8 cellular contexts compared by ENCODE assay signal in the genomic region with DNA sequence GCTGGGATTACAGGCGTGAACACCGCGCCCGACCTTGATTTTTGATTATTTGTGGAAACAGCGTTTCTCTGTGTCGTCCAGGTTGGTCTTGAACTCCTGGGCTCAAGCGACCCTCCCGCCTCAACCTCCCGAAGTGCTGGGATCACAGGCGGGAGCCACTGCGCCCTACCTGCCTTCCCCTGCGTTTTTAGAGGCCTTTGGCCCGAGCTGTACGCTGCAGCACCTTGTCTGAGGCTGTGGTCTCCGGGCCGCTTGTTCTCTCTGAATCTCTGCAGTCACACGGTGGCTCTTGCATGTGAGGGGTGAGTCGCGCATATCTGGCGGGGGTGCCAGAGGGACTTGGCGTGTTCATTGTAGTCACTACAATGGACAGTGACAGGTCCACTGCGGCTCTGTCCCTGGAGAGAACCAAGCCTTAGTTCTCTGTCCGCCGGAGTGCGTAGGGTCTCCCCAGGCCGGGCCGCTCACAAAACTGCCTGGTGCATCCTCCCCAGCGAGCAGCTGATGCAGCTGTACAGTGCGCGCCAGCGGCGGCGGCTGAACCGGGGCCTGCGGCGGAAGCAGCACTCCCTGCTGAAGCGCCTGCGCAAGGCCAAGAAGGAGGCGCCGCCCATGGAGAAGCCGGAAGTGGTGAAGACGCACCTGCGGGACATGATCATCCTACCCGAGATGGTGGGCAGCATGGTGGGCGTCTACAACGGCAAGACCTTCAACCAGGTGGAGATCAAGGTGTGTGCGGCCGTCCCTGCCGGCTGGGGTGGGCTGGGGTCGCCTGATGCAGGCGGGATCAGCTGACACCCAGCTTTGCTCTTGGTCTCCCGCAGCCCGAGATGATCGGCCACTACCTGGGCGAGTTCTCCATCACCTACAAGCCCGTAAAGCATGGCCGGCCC. TPM values are rescaled to one million over a fixed set of nuclear protein-coding genes. Genes with fewer than 3 reads are reported as not detected.
DNase-seq lines count a peak whose midpoint lies in the region; ATAC-seq and TF ChIP-seq lines count a peak whose summit lies in the region.
"Not testable (repeated sequence)": the region's sequence is repeated elsewhere in the genome, so short reads cannot be mapped to it uniquely, and the experiment has no call there.

No MANE protein-coding gene starts in this region.

- not testable (repeated sequence) for H4K20me1 ChIP-seq in GM23248 (ENCODE audit: insufficient read depth); OCI-LY1 (ENCODE audit: insufficient read depth, low read length); mammary epithelial cell (ENCODE audit: insufficient read depth, low read length)

- not testable (repeated sequence) for H3K9me3 ChIP-seq in A673 (ENCODE audit: low read depth, low read length, poor library complexity, severe bottlenecking); GM23248 (ENCODE audit: low read depth); OCI-LY1 (ENCODE audit: low read length); mammary epithelial cell (replicated peaks; ENCODE audit: insufficient read depth, low read length); sigmoid colon

- H3K27ac Mint-ChIP-seq in activated CD4-positive, alpha-beta memory T cell treated with anti-CD3 and anti-CD28 coated beads, Interleukin-2, amount 10 ng/mL, durations not matched to agents 7 days and 5 days = peak overlapping the region; percentile 88
- peak overlapping the region; percentile 82 for H3K27ac Mint-ChIP-seq in memory B cell

- H3K36me3 ChIP-seq in A673 (ENCODE audit: insufficient read depth, low read length, poor library complexity, severe bottlenecking) = peaks cover 44% of the 10 kb centered on the region
- peaks cover 38% of the 10 kb centered on the region for H3K36me3 ChIP-seq in GM23248 (ENCODE audit: low read depth)
- H3K36me3 ChIP-seq in OCI-LY1 (ENCODE audit: insufficient read depth, low read length) = peaks cover 51% of the 10 kb centered on the region
- H3K36me3 ChIP-seq in mammary epithelial cell (ENCODE audit: insufficient read depth, low read length) = peaks cover 19% of the 10 kb centered on the region
- H3K36me3 ChIP-seq in sigmoid colon = peaks cover 20 to 48% (median 26%) of the 10 kb centered on the region in 4 donors

- dilution Hi-C loops in mammary epithelial cell (cut with HindIII; ENCODE audit: low sequenced_read_pairs) = loop anchor here (5.0 to 10.0 kb wide), 5 partner anchors 67 to 315 kb away; partner anchors contain the start of gene PLK5

- not testable (repeated sequence) for ATAC-seq in memory B cell (ENCODE audit: low read depth)

- in situ Hi-C loops in GM23248 (cut with MboI); mammary epithelial cell (cut with MboI; ENCODE audit: low sequenced_read_pairs in 2 of 2): not testable (repeated sequence)

- H3K9ac ChIP-seq in GM23248 (peak overlapping the region; percentile 99), OCI-LY1 (ENCODE audit: low read length) (peak overlapping the region; percentile 90), mammary epithelial cell (ENCODE audit: insufficient read depth, low read length) (peak overlapping the region; percentile 95)

- H3K36me3 Mint-ChIP-seq in activated CD4-positive, alpha-beta memory T cell treated with anti-CD3 and anti-CD28 coated beads, Interleukin-2, amount 10 ng/mL, durations not matched to agents 7 days and 5 days (ENCODE audit: low read depth) = peaks cover 50% of the 10 kb centered on the region
- peaks cover 16% of the 10 kb centered on the region for H3K36me3 Mint-ChIP-seq in memory B cell

- H3K27ac ChIP-seq in A673 (ENCODE audit: low read depth, low read length, poor library complexity, severe bottlenecking) (peak overlapping the region; percentile 94), OCI-LY1 (ENCODE audit: low read depth, low read length, poor library complexity, severe bottlenecking) (peak overlapping the region; percentile 66), mammary epithelial cell (ENCODE audit: insufficient read depth, low read depth, low read length) (peak overlapping the region; percentile 81), sigmoid colon (peak overlapping the region in 3 of 4 donors; percentile 85 to 91 (median 90))
- H3K27ac ChIP-seq in GM23248 = not testable (repeated sequence)

- peaks cover 53% of the 10 kb centered on the region for H3F3A ChIP-seq in GM23248 (ENCODE audit: insufficient read depth)
- peaks cover 11% of the 10 kb centered on the region; the same call in 1 of the 2 replicates for H3F3A ChIP-seq in OCI-LY1 (ENCODE audit: insufficient read depth, low read length)

- POLR2A ChIA-PET in A673 (lab: Charles Lee; ENCODE audit: low non-redundant PET) = not testable (repeated sequence)
- POLR2A ChIA-PET in activated CD4-positive, alpha-beta memory T cell treated with anti-CD3 and anti-CD28 coated beads, Interleukin-2, amount 10 ng/mL, durations not matched to agents 7 days and 5 days (lab: Charles Lee) = interaction anchor here (1.0 to 1.4 kb wide), 3 partner anchors 26 to 31 kb away, joined by 3 to 4 read pairs (median 3); no protein-coding TSS in a partner anchor

- not testable (repeated sequence) for DNase-seq in A673 (ENCODE audit: low spot score); memory B cell (ENCODE audit: low spot score in 2 of 2); sigmoid colon
- peak; percentile 50 for DNase-seq in GM23248
- DNase-seq in activated CD4-positive, alpha-beta memory T cell treated with anti-CD3 and anti-CD28 coated beads, Interleukin-2, amount 10 ng/mL, durations not matched to agents 7 days and 5 days = peak; percentile 46
- peak; percentile 22 for DNase-seq in mammary epithelial cell
- peak in 1 of 2 donors; percentile 57 for DNase-seq in foreskin fibroblast

- H2AFZ ChIP-seq in GM23248; OCI-LY1 (ENCODE audit: low read length); mammary epithelial cell (ENCODE audit: low read depth, low read length): not testable (repeated sequence)

- H3K27me3 ChIP-seq in A673 (replicated peaks; ENCODE audit: insufficient read depth, low read depth, low read length, poor library complexity); GM23248 (replicated peaks; ENCODE audit: insufficient read depth); OCI-LY1 (ENCODE audit: insufficient read depth, low read length); mammary epithelial cell (ENCODE audit: insufficient read depth, low read length); sigmoid colon: not testable (repeated sequence)

- H3K4me1 ChIP-seq in A673 (ENCODE audit: insufficient read depth, low read length, poor library complexity, severe bottlenecking) (peaks cover 24% of the 10 kb centered on the region), OCI-LY1 (ENCODE audit: insufficient read depth, low read length, severe bottlenecking) (peaks cover 50% of the 10 kb centered on the region), mammary epithelial cell (ENCODE audit: insufficient read depth, low read length) (peaks cover 28% of the 10 kb centered on the region), sigmoid colon (peaks cover 0 to 35% (median 30%) of the 10 kb centered on the region in 4 donors)
- not testable (repeated sequence) for H3K4me1 ChIP-seq in GM23248 (ENCODE audit: insufficient read depth)

- H3K79me2 ChIP-seq in GM23248 (ENCODE audit: insufficient read depth) (peaks cover 46% of the 10 kb centered on the region), OCI-LY1 (ENCODE audit: insufficient read depth, low read length) (peaks cover 14% of the 10 kb centered on the region), mammary epithelial cell (ENCODE audit: insufficient read depth, low read length) (peaks cover 42% of the 10 kb centered on the region)

- CTCF ChIA-PET in A673 (lab: Charles Lee); activated CD4-positive, alpha-beta memory T cell treated with anti-CD3 and anti-CD28 coated beads, Interleukin-2, amount 10 ng/mL, durations not matched to agents 7 days and 5 days (lab: Charles Lee); mammary epithelial cell (lab: Charles Lee; ENCODE audit: low non-redundant PET): not testable (repeated sequence)

- H3K4me2 ChIP-seq in GM23248 (ENCODE audit: unreplicated experiment) (peak overlapping the region; percentile 86), OCI-LY1 (ENCODE audit: low read length) (peak overlapping the region; percentile 74), mammary epithelial cell (ENCODE audit: insufficient read depth, low read depth, low read length) (peak overlapping the region; percentile 99)

- H3K4me3 ChIP-seq in A673 (ENCODE audit: low read depth, low read length, poor library complexity, severe bottlenecking) (peak overlapping the region; percentile 85), GM23248 (peak overlapping the region; percentile 97), OCI-LY1 (ENCODE audit: low read depth, low read length, poor library complexity, severe bottlenecking) (peak overlapping the region; percentile 73), mammary epithelial cell (replicated peaks in 1 of 3; ENCODE audit: insufficient read depth in 1 of 3, low read depth in 2 of 3, low read length in 3 of 3) (peak overlapping the region; percentile 87 to 99 (median 89)), foreskin fibroblast (ENCODE audit: low read depth in 1 of 2, low read length in 2 of 2) (peak overlapping the region; percentile 81 to 95), sigmoid colon (peak overlapping the region; percentile 70 to 99 (median 82))

- not testable (repeated sequence) for BruUV-seq in A673 (replicated peaks; lab: Mats Ljungman, UMichigan); mammary epithelial cell (replicated peaks; lab: Mats Ljungman, UMichigan)

- peak overlapping the region; percentile 99 for H3K4me3 Mint-ChIP-seq in activated CD4-positive, alpha-beta memory T cell treated with anti-CD3 and anti-CD28 coated beads, Interleukin-2, amount 10 ng/mL, durations not matched to agents 7 days and 5 days
- H3K4me3 Mint-ChIP-seq in memory B cell = peak overlapping the region; percentile 100

- not testable (repeated sequence) for TF ChIP-seq CTCF in A673 (conservative IDR thresholded peaks at IDR 0.05; ENCODE audit: low read depth, low read length); OCI-LY1 (IDR thresholded peaks at IDR 0.05; ENCODE audit: low read length); mammary epithelial cell (conservative IDR thresholded peaks at IDR 0.05 in 1 of 2, IDR thresholded peaks at IDR 0.05 in 1 of 2; ENCODE audit: extremely low read depth in 1 of 2, insufficient read depth in 1 of 2, low read depth in 1 of 2, low read length in 2 of 2); foreskin fibroblast (IDR thresholded peaks at IDR 0.05; ENCODE audit: low read depth, low read length); sigmoid colon (IDR thresholded peaks at IDR 0.05)

- 82% methylated on average over 51 to 57 of the region's 57 CpGs for WGBS in GM23248 (ENCODE audit: low coverage in 1 of 2, low lambda C conversion rate in 2 of 2, missing lambda C conversion rate in 2 of 2), 2 experiments
- WGBS in mammary epithelial cell (ENCODE audit: low coverage, missing lambda C conversion rate) = 44% methylated on average over 38 of the region's 57 CpGs
- WGBS in sigmoid colon, 2 donors = 78 to 85% methylated on average over 57 of the region's 57 CpGs

- H3K4me1 Mint-ChIP-seq in activated CD4-positive, alpha-beta memory T cell treated with anti-CD3 and anti-CD28 coated beads, Interleukin-2, amount 10 ng/mL, durations not matched to agents 7 days and 5 days = peaks cover 44% of the 10 kb centered on the region
- peaks cover 11% of the 10 kb centered on the region for H3K4me1 Mint-ChIP-seq in memory B cell

- H3K9me3 Mint-ChIP-seq in activated CD4-positive, alpha-beta memory T cell treated with anti-CD3 and anti-CD28 coated beads, Interleukin-2, amount 10 ng/mL, durations not matched to agents 7 days and 5 days; memory B cell: not testable (repeated sequence)

- not testable (repeated sequence) for TF ChIP-seq POLR2A in sigmoid colon (IDR thresholded peaks at IDR 0.05)

- intact Hi-C loops in A673 (cut with micrococcal nuclease; ENCODE audit: unreplicated experiment) = loop anchor here (10.0 kb wide), 1 partner anchor 165 kb away; the partner anchor contains the start of gene FAM174C
- intact Hi-C loops in mammary epithelial cell (cut with micrococcal nuclease) = loop anchor here (2.0 kb wide), 3 partner anchors 33 to 161 kb away; partner anchors contain the start of gene DAZAP1
- intact Hi-C loops in sigmoid colon (cut with DNase I) = loop anchor here (5.0 kb wide), 1 partner anchor 402 kb away; no protein-coding TSS in a partner anchor

- not testable (repeated sequence) for H3K9me2 ChIP-seq in GM23248 (ENCODE audit: insufficient read depth); OCI-LY1 (ENCODE audit: low read depth, low read length)

- not testable (repeated sequence) for TF ChIP-seq EP300 in sigmoid colon (IDR thresholded peaks at IDR 0.05)

- not testable (repeated sequence) for H3K27me3 Mint-ChIP-seq in activated CD4-positive, alpha-beta memory T cell treated with anti-CD3 and anti-CD28 coated beads, Interleukin-2, amount 10 ng/mL, durations not matched to agents 7 days and 5 days; memory B cell

RNA-seq across cellular contexts. Expression of gene RPS15, which starts 1.6 kb away (rescaled TPM):
- 1,685 and 1,696 TPM in 2 replicates for total RNA-seq in A673 (2021)
- total RNA-seq in GM23248 (2014; rRNA removed; shearing (Covaris generic)) = 1,256 and 1,289 TPM in 2 replicates
- polyA plus RNA-seq in GM23248 (2016; fragmentation: Nextera tagmentation; extraction: Ambion mirVana) = 921 and 947 TPM in 2 replicates
- 1,000 to 10,000 TPM; 1,378 to 1,409 TPM for total RNA-seq in activated CD4-positive, alpha-beta memory T cell treated with anti-CD3 and anti-CD28 coated beads, Interleukin-2, amount 10 ng/mL, durations not matched to agents 7 days and 5 days
- total RNA-seq in mammary epithelial cell = 100 to 1,000 TPM; 318 to 950 TPM
- 2,121 TPM for polyA plus RNA-seq in mammary epithelial cell
- polyA minus RNA-seq in mammary epithelial cell = 372 TPM
- total RNA-seq in sigmoid colon = 1,000 to 10,000 TPM; 3,601 to 5,641 (median 3,840) TPM
- 1,000 to 10,000 TPM; 2,516 to 4,453 (median 3,359) TPM for polyA plus RNA-seq in sigmoid colon

RNA-seq across cellular contexts. Expression of gene APC2, which starts 10.2 kb away (rescaled TPM):
- total RNA-seq in A673 (2021) (1.3 and 1.9 TPM in 2 replicates), mammary epithelial cell (under 1 TPM; under 0.01 to 0.19 TPM), sigmoid colon (1 to 10 TPM in 2 of 4 donors, under 1 TPM in 2; under 0.01 to 2.0 (median 0.91) TPM)
- 0.11 TPM in 1 of 2 replicates, not detected in the other for total RNA-seq in GM23248 (2014; rRNA removed; shearing (Covaris generic))
- polyA plus RNA-seq in GM23248 (2016; fragmentation: Nextera tagmentation; extraction: Ambion mirVana) (0.10 and 0.11 TPM in 2 replicates), mammary epithelial cell (0.08 TPM), sigmoid colon (1 to 10 TPM in 1 of 3 donors, not detected in 2; 1.2 TPM)
- total RNA-seq in activated CD4-positive, alpha-beta memory T cell treated with anti-CD3 and anti-CD28 coated beads, Interleukin-2, amount 10 ng/mL, durations not matched to agents 7 days and 5 days = under 1 TPM in 1 of 2 experiments, not detected in 1; 0.03 TPM
- not detected for polyA minus RNA-seq in mammary epithelial cell

RNA-seq across cellular contexts. Expression of gene DAZAP1, which starts 32.4 kb away (rescaled TPM):
- total RNA-seq in A673 (2021) (222 and 229 TPM in 2 replicates), mammary epithelial cell (100 to 1,000 TPM in 1 of 2 donors, 10 to 100 TPM in 1; 32.8 to 163 TPM), sigmoid colon (10 to 100 TPM; 28.2 to 54.4 (median 42.2) TPM)
- 56.6 and 59.4 TPM in 2 replicates for total RNA-seq in GM23248 (2014; rRNA removed; shearing (Covaris generic))
- polyA plus RNA-seq in GM23248 (2016; fragmentation: Nextera tagmentation; extraction: Ambion mirVana) (11.0 and 12.8 TPM in 2 replicates), mammary epithelial cell (56.3 TPM), sigmoid colon (100 to 1,000 TPM in 1 of 3 donors, 10 to 100 TPM in 2; 51.1 to 132 (median 51.6) TPM)
- 100 to 1,000 TPM; 194 to 218 TPM for total RNA-seq in activated CD4-positive, alpha-beta memory T cell treated with anti-CD3 and anti-CD28 coated beads, Interleukin-2, amount 10 ng/mL, durations not matched to agents 7 days and 5 days
- polyA minus RNA-seq in mammary epithelial cell = 238 TPM

RNA-seq across cellular contexts. Expression of gene GAMT, which starts 38.4 kb away (rescaled TPM):
- total RNA-seq in A673 (2021) (18.8 and 28.5 TPM in 2 replicates), mammary epithelial cell (10 to 100 TPM in 1 of 2 donors, 1 to 10 TPM in 1; 4.2 to 19.5 TPM), sigmoid colon (10 to 100 TPM in 3 of 4 donors, 1 to 10 TPM in 1; 7.8 to 16.6 (median 11.5) TPM)
- 39.8 and 43.7 TPM in 2 replicates for total RNA-seq in GM23248 (2014; rRNA removed; shearing (Covaris generic))
- polyA plus RNA-seq in GM23248 (2016; fragmentation: Nextera tagmentation; extraction: Ambion mirVana) (40.1 and 43.1 TPM in 2 replicates), mammary epithelial cell (8.0 TPM), sigmoid colon (1 to 10 TPM; 1.8 to 6.0 (median 5.7) TPM)
- 10 to 100 TPM; 13.2 to 13.8 TPM for total RNA-seq in activated CD4-positive, alpha-beta memory T cell treated with anti-CD3 and anti-CD28 coated beads, Interleukin-2, amount 10 ng/mL, durations not matched to agents 7 days and 5 days
- not detected for polyA minus RNA-seq in mammary epithelial cell

RNA-seq across cellular contexts. Expression of gene C19orf25, which starts 39.2 kb away (rescaled TPM):
- total RNA-seq in A673 (2021) = 35.0 and 37.1 TPM in 2 replicates
- 35.9 and 40.2 TPM in 2 replicates for total RNA-seq in GM23248 (2014; rRNA removed; shearing (Covaris generic))
- polyA plus RNA-seq in GM23248 (2016; fragmentation: Nextera tagmentation; extraction: Ambion mirVana) = 33.2 and 34.7 TPM in 2 replicates
- total RNA-seq in activated CD4-positive, alpha-beta memory T cell treated with anti-CD3 and anti-CD28 coated beads, Interleukin-2, amount 10 ng/mL, durations not matched to agents 7 days and 5 days = 10 to 100 TPM; 38.4 to 38.5 TPM
- 10 to 100 TPM; 25.8 to 41.9 TPM for total RNA-seq in mammary epithelial cell
- 22.2 TPM for polyA plus RNA-seq in mammary epithelial cell
- polyA minus RNA-seq in mammary epithelial cell = 9.1 TPM
- 10 to 100 TPM; 19.6 to 26.0 (median 22.2) TPM for total RNA-seq in sigmoid colon
- polyA plus RNA-seq in sigmoid colon = 10 to 100 TPM; 38.4 to 51.5 (median 48.3) TPM
